In genomic region chr1:14778882-14779594, GRCh38 we compare ENCODE assay signal across 8 cellular contexts.
DNase-seq lines count a peak whose midpoint lies in the region; ATAC-seq and TF ChIP-seq lines count a peak whose summit lies in the region.

No MANE protein-coding gene starts in this region.

- H3K36me3 ChIP-seq in gastroesophageal sphincter (no peaks in the 10 kb centered on the region), spleen (no peaks in the 10 kb centered on the region)

- DNase-seq in Daoy (ENCODE audit: low read depth) (peak; percentile 35), HT-29 (ENCODE audit: low spot score) (peak; percentile 38), spleen (no peak)

- intact Hi-C loops in spleen (cut with DNase I; ENCODE audit: low total_unique reads), result no loop called here

- no peaks in the 10 kb centered on the region for H3K27me3 ChIP-seq in gastroesophageal sphincter
- no peaks in the 10 kb centered on the region for H3K27me3 ChIP-seq in spleen (replicated peaks in 1 of 7)

- H3K4me1 ChIP-seq in gastroesophageal sphincter (no peaks in the 10 kb centered on the region), spleen (peaks cover 2 to 43% (median 17%) of the 10 kb centered on the region in 6 donors)

- peak; percentile 77 for TF ChIP-seq CTCF in WI38 (IDR thresholded peaks at IDR 0.05; ENCODE audit: low read depth, low read length)
- peak in 3 of 4 experiments; percentile 20 to 73 (median 35) for TF ChIP-seq CTCF in gastroesophageal sphincter (IDR thresholded peaks at IDR 0.05)
- TF ChIP-seq CTCF in spleen (IDR thresholded peaks at IDR 0.05 in 8 of 11, conservative IDR thresholded peaks at IDR 0.05 in 3 of 11), result peak in 9 of 11 experiments; percentile 27 to 67 (median 50)

- H3K9me3 ChIP-seq in gastroesophageal sphincter (no peaks in the 10 kb centered on the region), spleen (no peaks in the 10 kb centered on the region)

- TF ChIP-seq EP300 in gastroesophageal sphincter (IDR thresholded peaks at IDR 0.05), result no peak

- 53 to 81% methylated on average over 4 to 8 of the region's 10 CpGs for WGBS in gastroesophageal sphincter (ENCODE audit: low coverage in 1 of 2), 2 donors
- 57 to 74% (median 64%) methylated on average over 10 of the region's 10 CpGs for WGBS in spleen, 5 donors

- H3K4me3 ChIP-seq in WI38 (ENCODE audit: low read depth, low read length) (no peak overlapping the region), gastroesophageal sphincter (no peak overlapping the region), spleen (no peak overlapping the region)

- H3K27ac ChIP-seq in gastroesophageal sphincter (no peak overlapping the region), spleen (no peak overlapping the region)

- TF ChIP-seq POLR2A in gastroesophageal sphincter (IDR thresholded peaks at IDR 0.05) (no peak), spleen (IDR thresholded peaks at IDR 0.05) (no peak)

- ATAC-seq in gastroesophageal sphincter (no peak), HG02840 (IDR thresholded peaks at IDR 0.05; ENCODE audit: low FRiP score, unreplicated experiment) (no peak), HG02678 (IDR thresholded peaks at IDR 0.05; ENCODE audit: unreplicated experiment) (no peak), HG03175 (IDR thresholded peaks at IDR 0.05; ENCODE audit: unreplicated experiment) (no peak)
